Comparison of ENCODE assay signal across 31 cellular contexts in the genomic region with DNA sequence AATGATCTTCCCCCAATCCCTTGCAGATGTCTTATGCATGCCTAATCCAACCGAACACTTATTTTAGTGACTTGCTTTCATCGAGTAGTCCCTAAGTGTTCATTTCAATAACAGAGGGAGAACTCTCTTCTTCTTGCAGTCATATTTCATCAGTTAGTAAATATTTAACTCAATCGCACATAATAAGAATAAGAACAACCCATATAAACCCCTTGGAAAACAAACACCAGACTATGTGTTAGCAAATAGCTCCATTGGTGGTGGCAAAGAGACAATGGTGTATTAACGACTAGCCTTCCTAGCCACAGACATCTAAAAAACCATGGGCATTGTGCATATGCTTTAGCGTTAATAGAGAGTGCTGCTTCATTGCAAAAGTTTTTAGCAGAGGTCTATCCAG.
"Had no signal": no experiment of that assay in that cellular context is flagged by ENCODE, and none has a peak within 500 bp of the region (broad histone marks: within the 10 kb centered on the region; RNA-seq: fewer than 3 reads in every experiment).

No MANE protein-coding gene starts in this region.

- H3K27me3 ChIP-seq: ascending aorta, cardiac muscle cell, colonic mucosa had no signal

- H3K4me1 ChIP-seq: ascending aorta, colonic mucosa had no signal

- ATAC-seq: activated CD4-positive, alpha-beta T cell treated with anti-CD3 and anti-CD28 coated beads for 36 hours; activated CD4-positive, CD25-positive, alpha-beta regulatory T cell treated with anti-CD3 and anti-CD28 coated beads, Interleukin-2, amount 50 U/mL, for 24 hours; activated CD8-positive, alpha-beta memory T cell treated with anti-CD3 and anti-CD28 coated beads, Interleukin-2, amount 10 ng/mL, durations not matched to agents 7 days and 5 days; activated CD8-positive, alpha-beta T cell treated with anti-CD3 and anti-CD28 coated beads, Interleukin-2, amount 10 ng/mL, durations not matched to agents 7 days and 5 days; activated naive CD8-positive, alpha-beta T cell treated with anti-CD3 and anti-CD28 coated beads, Interleukin-2, amount 50 U/mL, for 24 hours; WTC11 had no signal

- H3K36me3 ChIP-seq: ascending aorta, cardiac muscle cell, colonic mucosa, WERI-Rb-1 had no signal

- H3K27ac ChIP-seq: ascending aorta, cardiac muscle cell, colonic mucosa, WERI-Rb-1 had no signal

- H3K9me3 ChIP-seq: ascending aorta, colonic mucosa had no signal

- DNase-seq: activated CD4-positive, alpha-beta memory T cell treated with anti-CD3 and anti-CD28 coated beads, Interleukin-2, amount 10 ng/mL, durations not matched to agents 7 days and 5 days; activated CD4-positive, alpha-beta T cell treated with anti-CD3 and anti-CD28 coated beads for 1 hour; activated CD4-positive, alpha-beta T cell treated with anti-CD3 and anti-CD28 coated beads for 36 hours; activated CD4-positive, alpha-beta T cell treated with anti-CD3 and anti-CD28 coated beads for 48 hours; activated CD4-positive, alpha-beta T cell treated with anti-CD3 and anti-CD28 coated beads, Interleukin-2, amount 10 ng/mL, durations not matched to agents 7 days and 5 days; activated CD4-positive, alpha-beta T cell treated with anti-CD3 and anti-CD28 coated beads, Interleukin-2, amount 50 U/mL, for 48 hours; activated CD4-positive, CD25-positive, alpha-beta regulatory T cell; activated CD8-positive, alpha-beta memory T cell treated with anti-CD3 and anti-CD28 coated beads for 24 hours; activated CD8-positive, alpha-beta memory T cell treated with anti-CD3 and anti-CD28 coated beads, Interleukin-2, amount 10 ng/mL, durations not matched to agents 7 days and 5 days; activated CD8-positive, alpha-beta memory T cell treated with anti-CD3 and anti-CD28 coated beads, Interleukin-2, amount 50 U/mL, for 48 hours; activated CD8-positive, alpha-beta T cell treated with anti-CD3 and anti-CD28 coated beads, Interleukin-2, amount 10 ng/mL, durations not matched to agents 7 days and 5 days; activated effector memory CD4-positive, alpha-beta T cell treated with Interleukin-2 at 50 U/mL for 16 hours; activated gamma-delta T cell; activated naive CD4-positive, alpha-beta T cell treated with anti-CD3 and anti-CD28 coated beads, Interleukin-2, amount 10 ng/mL, durations not matched to agents 7 days and 5 days; activated naive CD4-positive, alpha-beta T cell treated with Interleukin-2 at 50 U/mL for 16 hours; activated naive CD8-positive, alpha-beta T cell treated with anti-CD3 and anti-CD28 coated beads, Interleukin-2, amount 10 ng/mL, durations not matched to agents 7 days and 5 days; activated naive CD8-positive, alpha-beta T cell treated with anti-CD3 and anti-CD28 coated beads, Interleukin-2, amount 50 U/mL, for 24 hours; activated T-cell treated with anti-CD3 and anti-CD28 coated beads, Interleukin-2, amount 50 U/mL, for 24 hours; activated T-cell treated with anti-CD3 and anti-CD28 coated beads, Interleukin-2, amount 50 U/mL, for 48 hours; amygdala; anterior cingulate cortex; caudate nucleus; cerebellar nuclear complex; colonic mucosa; T-helper 2 cell; T-helper 9 cell; WERI-Rb-1 had no signal

- H3K4me3 ChIP-seq: ascending aorta, cardiac muscle cell, colonic mucosa had no signal
